Comparison of ENCODE assay signal across 9 cellular contexts in the genomic region with DNA sequence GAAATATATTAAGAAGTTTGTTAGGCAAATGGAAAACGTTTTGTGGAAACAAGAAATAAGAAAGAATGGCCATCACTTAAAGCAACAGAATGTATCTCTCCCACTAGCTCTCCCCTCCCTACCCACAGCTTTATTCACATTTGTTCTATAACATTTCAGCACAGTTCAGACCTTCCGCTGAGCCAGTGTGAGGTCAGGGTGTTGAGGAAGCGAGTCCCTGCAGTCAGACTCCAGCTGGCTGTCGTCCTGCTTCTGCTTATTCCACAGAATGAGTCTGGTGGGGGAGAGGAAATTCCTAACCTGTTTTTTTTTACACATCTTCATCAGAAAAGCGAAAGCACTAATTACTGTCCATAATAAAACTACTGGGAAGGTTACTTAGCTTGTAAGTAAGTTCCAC. TPM values are rescaled to one million over a fixed set of nuclear protein-coding genes. Genes with fewer than 3 reads are reported as not detected.
DNase-seq lines count a peak whose midpoint lies in the region; ATAC-seq and TF ChIP-seq lines count a peak whose summit lies in the region.
"Had no signal": no experiment of that assay in that cellular context is flagged by ENCODE, and none has a peak within 500 bp of the region (broad histone marks: within the 10 kb centered on the region; RNA-seq: fewer than 3 reads in every experiment).

No MANE protein-coding gene starts in this region.

- ATAC-seq in T-cell (replicated peaks in 1 of 4) (peak in 1 of 4 experiments; percentile 26), omental fat pad (ENCODE audit: low FRiP score) (peak; percentile 40), HG02970 (IDR thresholded peaks at IDR 0.05; ENCODE audit: low FRiP score, unreplicated experiment) (no peak), GM21786 (IDR thresholded peaks at IDR 0.05; ENCODE audit: unreplicated experiment) (no peak), HG02610 (IDR thresholded peaks at IDR 0.05; ENCODE audit: unreplicated experiment) (no peak)

- no peaks in the 10 kb centered on the region for H3K9me3 Mint-ChIP-seq in T-cell

- H3K4me3 Mint-ChIP-seq in T-cell = peak overlapping the region; percentile 3 to 47 (median 7)

- no peaks in the 10 kb centered on the region for H3K27me3 Mint-ChIP-seq in T-cell

- H3K36me3 Mint-ChIP-seq in T-cell = peaks cover 9% of the 10 kb centered on the region

- no peak for TF ChIP-seq CTCF in epithelial cell of proximal tubule (conservative IDR thresholded peaks at IDR 0.05; ENCODE audit: low read depth, low read length)
- TF ChIP-seq CTCF in omental fat pad (IDR thresholded peaks at IDR 0.05) = no peak

- POLR2A ChIA-PET in T-cell (lab: Charles Lee) = interaction anchor here in 1 of 2 donors (0.6 kb wide), 1 partner anchor 25 kb away, joined by 3 read pairs; no protein-coding TSS in a partner anchor

- H3K27ac Mint-ChIP-seq in T-cell = peak overlapping the region; percentile 76 to 87

- H3K4me1 Mint-ChIP-seq in T-cell = peaks cover 51 to 86% (median 80%) of the 10 kb centered on the region in 3 donors

- peak overlapping the region; percentile 9 for H3K4me3 ChIP-seq in epithelial cell of proximal tubule (ENCODE audit: low read depth, low read length)

- CTCF ChIA-PET in T-cell (lab: Charles Lee) = interaction anchor here in 1 of 2 donors (0.9 to 1.2 kb wide), 2 partner anchors 19 to 328 kb away, joined by 3 read pairs; no protein-coding TSS in a partner anchor

- DNase-seq in GM03348 (ENCODE audit: low spot score) = peak; percentile 44
- DNase-seq in T-cell = peak in 3 of 34 experiments; percentile 4 to 9 (median 7)
- no peak for DNase-seq in epithelial cell of proximal tubule (ENCODE audit: low read depth)
- no peak for DNase-seq in omental fat pad (ENCODE audit: low spot score)
- DNase-seq in LoVo (ENCODE audit: low spot score) = no peak
- DNase-seq: foreskin melanocyte had no signal

RNA-seq across cellular contexts. Expression of a gene that starts 39.1 kb away (rescaled TPM):
- total RNA-seq in T-cell (10 to 100 TPM; 10.6 to 18.2 (median 14.8) TPM), epithelial cell of proximal tubule (62.8 and 65.4 TPM in 2 replicates), omental fat pad (10 to 100 TPM; 14.2 to 18.6 (median 14.9) TPM)
